22 cellular contexts compared by ENCODE assay signal in the genomic region with DNA sequence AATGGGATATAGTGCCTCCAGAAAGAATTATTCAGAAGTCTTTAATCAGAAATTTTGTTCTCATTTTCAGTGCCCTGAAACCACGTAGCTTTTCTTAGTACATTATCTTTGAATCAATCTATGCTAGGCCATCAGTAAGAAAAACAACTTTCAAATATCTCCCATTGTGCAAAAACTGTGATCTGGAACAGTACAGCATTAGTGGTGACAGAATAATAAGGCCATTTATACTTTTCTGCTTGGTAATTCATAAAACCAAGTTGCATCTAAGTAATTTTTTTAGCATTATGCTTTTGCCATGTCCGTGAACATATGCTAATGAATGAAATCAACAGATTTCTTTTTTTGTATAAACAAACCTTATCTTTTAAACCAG. TPM values are rescaled to one million over a fixed set of nuclear protein-coding genes. Genes with fewer than 3 reads are reported as not detected.
"Had no signal": no experiment of that assay in that cellular context is flagged by ENCODE, and none has a peak within 500 bp of the region (broad histone marks: within the 10 kb centered on the region; RNA-seq: fewer than 3 reads in every experiment).

No MANE protein-coding gene starts in this region.

- H2AFZ ChIP-seq: hepatocyte had no signal

- H3K36me3 ChIP-seq: adrenal gland, left lung, pancreas, right lobe of liver, stomach, upper lobe of left lung had no signal

- H3K4me1 Mint-ChIP-seq: immature natural killer cell; stimulated activated memory B cell treated with anti-CD40 and anti-IgM and Interleukin-4, amounts not matched to agents 10 μg/mL and 1 μg/mL and 100 μg/mL, for 72 hours; WTC11 had no signal

- H3K27ac ChIP-seq: adrenal gland, hepatocyte, left lung, pancreas, right lobe of liver, upper lobe of left lung had no signal

- DNase-seq: activated naive CD4-positive, alpha-beta T cell; activated T-cell treated with anti-CD3 and anti-CD28 coated beads, Interleukin-2, amount 50 U/mL, for 1 hour; adrenal gland; cerebellar nuclear complex; cortex of kidney; endodermal cell; immature natural killer cell; left lung; mesenchymal stem cell; pancreas; right lobe of liver; small intestine; stomach; T1000; upper lobe of left lung had no signal

- H3K79me2 ChIP-seq: hepatocyte had no signal

- H3K27me3 Mint-ChIP-seq: activated naive CD8-positive, alpha-beta T cell; stimulated activated memory B cell treated with anti-CD40 and anti-IgM and Interleukin-4, amounts not matched to agents 10 μg/mL and 1 μg/mL and 100 μg/mL, for 72 hours had no signal

- ATAC-seq: left lung; pancreas; right lobe of liver; stimulated activated memory B cell treated with anti-CD40 and anti-IgM and Interleukin-4, amounts not matched to agents 10 μg/mL and 1 μg/mL and 100 μg/mL, for 72 hours; WTC11 had no signal

- H3K4me3 ChIP-seq: adrenal gland, hepatocyte, left lung, pancreas, right lobe of liver, stomach, upper lobe of left lung had no signal

- H3K4me1 ChIP-seq: adrenal gland, right lobe of liver had no signal

- H3K36me3 Mint-ChIP-seq: activated naive CD8-positive, alpha-beta T cell; stimulated activated memory B cell treated with anti-CD40 and anti-IgM and Interleukin-4, amounts not matched to agents 10 μg/mL and 1 μg/mL and 100 μg/mL, for 72 hours; WTC11 had no signal

- H3K27me3 ChIP-seq: adrenal gland, hepatocyte, left lung, pancreas, right lobe of liver, stomach, upper lobe of left lung had no signal

- H3K4me2 ChIP-seq: hepatocyte had no signal

- H3K9me3 ChIP-seq: adrenal gland, pancreas, right lobe of liver, stomach, upper lobe of left lung had no signal

- H3K9me3 Mint-ChIP-seq: stimulated activated memory B cell treated with anti-CD40 and anti-IgM and Interleukin-4, amounts not matched to agents 10 μg/mL and 1 μg/mL and 100 μg/mL, for 72 hours; WTC11 had no signal

- H3K27ac Mint-ChIP-seq: activated naive CD8-positive, alpha-beta T cell; endodermal cell; immature natural killer cell; stimulated activated memory B cell treated with anti-CD40 and anti-IgM and Interleukin-4, amounts not matched to agents 10 μg/mL and 1 μg/mL and 100 μg/mL, for 72 hours; T-helper 1 cell treated with Interleukin-12 subunit alpha and Interleukin-12 subunit beta and Interleukin-4 antibody, amounts not matched to agents 30 μg/mL and 1 μg/mL, for 36 hours; WTC11 had no signal

- H3K4me3 Mint-ChIP-seq: activated naive CD8-positive, alpha-beta T cell; endodermal cell; immature natural killer cell; nephron; stimulated activated memory B cell treated with anti-CD40 and anti-IgM and Interleukin-4, amounts not matched to agents 10 μg/mL and 1 μg/mL and 100 μg/mL, for 72 hours; T-helper 1 cell treated with Interleukin-12 subunit alpha and Interleukin-12 subunit beta and Interleukin-4 antibody, amounts not matched to agents 30 μg/mL and 1 μg/mL, for 36 hours; WTC11 had no signal

RNA-seq across cellular contexts. Expression of a gene that starts 35.4 kb away (rescaled TPM):
- total RNA-seq: kidney epithelial cell had no signal
